10 cellular contexts compared by ENCODE assay signal in the genomic region with DNA sequence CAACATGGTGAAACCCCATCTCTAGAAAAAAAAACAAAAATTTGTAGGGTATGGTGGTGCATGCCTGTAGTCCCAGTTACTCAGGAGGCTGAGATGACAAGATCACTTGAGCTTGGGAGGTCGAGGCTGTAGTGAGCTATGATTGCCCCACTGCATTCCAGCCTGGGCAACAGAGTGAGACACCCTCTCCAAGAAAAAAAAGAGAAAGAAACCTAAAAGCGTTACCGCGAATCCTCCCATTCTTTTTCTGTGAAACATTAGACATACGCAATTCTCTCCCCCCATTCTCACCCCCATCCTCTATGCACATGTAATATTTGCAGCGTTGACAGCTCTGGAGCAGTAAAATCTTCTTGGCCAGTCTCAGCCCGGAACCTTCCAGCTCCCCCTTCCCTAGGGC. TPM values are rescaled to one million over a fixed set of nuclear protein-coding genes. Genes with fewer than 3 reads are reported as not detected.
A peak's percentile ranks its signal among the peaks of the same experiment; 100 is the strongest.
DNase-seq lines count a peak whose midpoint lies in the region; ATAC-seq, FAIRE-seq and TF ChIP-seq lines count a peak whose summit lies in the region.
"Had no signal": no experiment of that assay in that cellular context is flagged by ENCODE, and none has a peak within 500 bp of the region (broad histone marks: within the 10 kb centered on the region; RNA-seq: fewer than 3 reads in every experiment).

No MANE protein-coding gene starts in this region.

- dilution Hi-C loops in endothelial cell of umbilical vein (cut with MboI; ENCODE audit: extremely low pct_ligation_motif_present, low sequenced_read_pairs): no loop called here

- no peak for ATAC-seq in HG02840 (IDR thresholded peaks at IDR 0.05; ENCODE audit: low FRiP score, unreplicated experiment)
- no peak for ATAC-seq in left lung
- ATAC-seq in HG03196 (IDR thresholded peaks at IDR 0.05; ENCODE audit: unreplicated experiment): no peak

- no peaks in the 10 kb centered on the region for H3K9me3 Mint-ChIP-seq in neural progenitor cell

- H3K4me2 ChIP-seq in OCI-LY1 (ENCODE audit: low read length): peak overlapping the region; percentile 66; the same call in 1 of the 2 replicates
- peak overlapping the region; percentile 96 for H3K4me2 ChIP-seq in endothelial cell of umbilical vein (ENCODE audit: insufficient read depth, low read length)
- H3K4me2 ChIP-seq in neural progenitor cell: peak overlapping the region; percentile 88

- peak overlapping the region; percentile 64 for H3K4me3 ChIP-seq in AG04449 (ENCODE audit: low read depth, low read length)
- H3K4me3 ChIP-seq in OCI-LY1 (ENCODE audit: low read depth, low read length, poor library complexity, severe bottlenecking): peak overlapping the region; percentile 77
- H3K4me3 ChIP-seq in endothelial cell of umbilical vein (replicated peaks in 1 of 3; ENCODE audit: insufficient read depth in 1 of 3, low read depth in 1 of 3, low read length in 3 of 3): no peak overlapping the region
- H3K4me3 ChIP-seq in neural progenitor cell: peak overlapping the region; percentile 68
- no peak overlapping the region for H3K4me3 ChIP-seq in left lung

- H3K4me1 ChIP-seq in OCI-LY1 (ENCODE audit: insufficient read depth, low read length, severe bottlenecking): peaks cover 44% of the 10 kb centered on the region
- H3K4me1 ChIP-seq in endothelial cell of umbilical vein (ENCODE audit: control insufficient read depth, extremely low read depth, insufficient read depth, low read length): peaks cover 18% of the 10 kb centered on the region
- peaks cover 38% of the 10 kb centered on the region for H3K4me1 ChIP-seq in neural progenitor cell
- peaks cover 7 to 32% of the 10 kb centered on the region in 2 donors for H3K4me1 ChIP-seq in left lung

- H3K9ac ChIP-seq in OCI-LY1 (ENCODE audit: low read length) (peak overlapping the region; percentile 74; the same call in 1 of the 2 replicates), endothelial cell of umbilical vein (replicated peaks; ENCODE audit: extremely low read depth, insufficient read depth, low read length) (peak overlapping the region; percentile 20), neural progenitor cell (no peak overlapping the region)

- no peaks in the 10 kb centered on the region for H3K9me3 ChIP-seq in OCI-LY1 (ENCODE audit: low read length)
- H3K9me3 ChIP-seq in endothelial cell of umbilical vein (replicated peaks; ENCODE audit: control insufficient read depth, insufficient read depth, low read length): no peaks in the 10 kb centered on the region
- no peaks in the 10 kb centered on the region for H3K9me3 ChIP-seq in neural progenitor cell (ENCODE audit: low read depth)
- no peaks in the 10 kb centered on the region for H3K9me3 ChIP-seq in left lung

- POLR2A ChIA-PET in AG04449 (lab: Yijun Ruan, JAX) (interaction anchor here (0.6 to 1.2 kb wide), 2 partner anchors 20 to 81 kb away, joined by 3 to 5 read pairs; a partner anchor contains a TSS), endothelial cell of umbilical vein (lab: Charles Lee) (no interaction called here)

- H3K27me3 ChIP-seq in OCI-LY1 (ENCODE audit: insufficient read depth, low read length): no peaks in the 10 kb centered on the region
- peaks cover 20 to 26% of the 10 kb centered on the region in 2 experiments for H3K27me3 ChIP-seq in endothelial cell of umbilical vein (ENCODE audit: control insufficient read depth in 2 of 2, insufficient read depth in 2 of 2, low read length in 2 of 2)
- peaks cover 16% of the 10 kb centered on the region for H3K27me3 ChIP-seq in neural progenitor cell
- peaks cover 18 to 86% of the 10 kb centered on the region in 2 donors for H3K27me3 ChIP-seq in left lung

- no peaks in the 10 kb centered on the region for H3K79me2 ChIP-seq in OCI-LY1 (ENCODE audit: insufficient read depth, low read length)
- H3K79me2 ChIP-seq in endothelial cell of umbilical vein (ENCODE audit: control insufficient read depth, insufficient read depth, low read length): no peaks in the 10 kb centered on the region
- peaks cover 45% of the 10 kb centered on the region for H3K79me2 ChIP-seq in neural progenitor cell (ENCODE audit: low read depth)

- H3K9me2 ChIP-seq in OCI-LY1 (ENCODE audit: low read depth, low read length): no peaks in the 10 kb centered on the region

- H3K27ac ChIP-seq in OCI-LY1 (ENCODE audit: low read depth, low read length, poor library complexity, severe bottlenecking) (no peak overlapping the region), endothelial cell of umbilical vein (ENCODE audit: insufficient read depth, low read depth, low read length) (no peak overlapping the region), neural progenitor cell (no peak overlapping the region), left lung (peak overlapping the region in 1 of 2 donors; percentile 23)

- H3K36me3 ChIP-seq in OCI-LY1 (ENCODE audit: insufficient read depth, low read length) (no peaks in the 10 kb centered on the region), endothelial cell of umbilical vein (ENCODE audit: control insufficient read depth in 2 of 2, extremely low read depth in 1 of 2, insufficient read depth in 2 of 2, low read length in 2 of 2) (no peaks in the 10 kb centered on the region), neural progenitor cell (no peaks in the 10 kb centered on the region), left lung (no peaks in the 10 kb centered on the region)

- DNase-seq in AG04449 (ENCODE audit: low read depth, low spot score) (no peak), endothelial cell of umbilical vein (ENCODE audit: low read depth, low spot score) (no peak), neural progenitor cell (ENCODE audit: low spot score) (no peak), left lung (no peak), KBM-7 (no peak)
- DNase-seq: DMS153; stimulated activated CD4-positive, alpha-beta T cell treated with anti-CD3 and anti-CD28 coated beads, Interleukin-4, amount 100 ng/mL, for 24 hours had no signal

- peak overlapping the region; percentile 98 for H3K4me3 Mint-ChIP-seq in neural progenitor cell

- intact Hi-C loops in endothelial cell of umbilical vein (cut with micrococcal nuclease) (loop anchor here (1.0 kb wide), 1 partner anchor 237 kb away; no protein-coding TSS in a partner anchor), left lung (cut with DNase I) (no loop called here)

- peaks cover 8% of the 10 kb centered on the region for H3K36me3 Mint-ChIP-seq in neural progenitor cell

- H3K27me3 Mint-ChIP-seq in neural progenitor cell (ENCODE audit: insufficient read depth, low read depth): peaks cover 7% of the 10 kb centered on the region

- no TSS peak for BruUV-seq in endothelial cell of umbilical vein (replicated peaks; lab: Mats Ljungman, UMichigan)

- CTCF ChIA-PET in AG04449 (lab: Yijun Ruan, JAX) (interaction anchor here (0.6 to 6.1 kb wide), 25 partner anchors 9 to 439 kb away, joined by 3 to 115 read pairs (median 4); no protein-coding TSS in a partner anchor), endothelial cell of umbilical vein (lab: Charles Lee) (interaction anchor here (0.8 to 2.4 kb wide), 9 partner anchors 9 to 246 kb away, joined by 3 to 44 read pairs (median 3); a partner anchor contains a TSS)

- H4K20me1 ChIP-seq in OCI-LY1 (ENCODE audit: insufficient read depth, low read length): no peaks in the 10 kb centered on the region
- H4K20me1 ChIP-seq in endothelial cell of umbilical vein (replicated peaks; ENCODE audit: control insufficient read depth, extremely low read depth, insufficient read depth, low read length): no peaks in the 10 kb centered on the region
- peaks cover 31% of the 10 kb centered on the region for H4K20me1 ChIP-seq in neural progenitor cell (ENCODE audit: low read depth)

- TF ChIP-seq POLR2A in endothelial cell of umbilical vein (IDR thresholded peaks at IDR 0.05; ENCODE audit: low read depth, low read length): no peak

- H3K27ac Mint-ChIP-seq in neural progenitor cell: peak overlapping the region; percentile 96

- in situ Hi-C loops in KBM-7 (cut with MboI; ENCODE audit: low pct_unique_long_range_greater_than_20kb, low sequenced_read_pairs): no loop called here

- no peaks in the 10 kb centered on the region for H3K9me1 ChIP-seq in endothelial cell of umbilical vein (replicated peaks; ENCODE audit: control insufficient read depth, extremely low read depth, insufficient read depth, low read length)

- FAIRE-seq in endothelial cell of umbilical vein (lab: Jason Lieb, UNC): no peak

- no peaks in the 10 kb centered on the region for H3F3A ChIP-seq in OCI-LY1 (ENCODE audit: insufficient read depth, low read length)
- peaks cover 58% of the 10 kb centered on the region for H3F3A ChIP-seq in neural progenitor cell (ENCODE audit: low read depth)

- peaks cover 74% of the 10 kb centered on the region for H3K4me1 Mint-ChIP-seq in neural progenitor cell

- TF ChIP-seq CTCF in AG04449 (IDR thresholded peaks at IDR 0.05; ENCODE audit: insufficient read depth, low read length, missing control alignments) (no peak), OCI-LY1 (IDR thresholded peaks at IDR 0.05; ENCODE audit: low read length) (no peak), endothelial cell of umbilical vein (IDR thresholded peaks at IDR 0.05; ENCODE audit: extremely low read depth in 1 of 2, insufficient read depth in 1 of 2, low read depth in 1 of 2, low read length in 2 of 2) (no peak), neural progenitor cell (IDR thresholded peaks at IDR 0.05) (no peak), left lung (IDR thresholded peaks at IDR 0.05) (no peak)

- H2AFZ ChIP-seq in OCI-LY1 (ENCODE audit: low read length) (no peak overlapping the region), endothelial cell of umbilical vein (ENCODE audit: low read depth, low read length) (peak overlapping the region; percentile 89), neural progenitor cell (replicated peaks) (peak overlapping the region; percentile 12)

RNA-seq across cellular contexts. Expression of a gene that starts 2.1 kb away (rescaled TPM):
- total RNA-seq in endothelial cell of umbilical vein: 2.0 and 3.8 TPM in 2 replicates
- polyA plus RNA-seq in endothelial cell of umbilical vein: 0.78 and 0.86 TPM in 2 replicates
- 0.90 and 1.2 TPM in 2 replicates for polyA plus RNA-seq in endothelial cell of umbilical vein (2011; cell fraction: cytosol; rRNA removed)
- polyA plus RNA-seq in endothelial cell of umbilical vein (2011; cell fraction: nucleus; rRNA removed): 2.9 and 3.7 TPM in 2 replicates
- polyA plus RNA-seq in endothelial cell of umbilical vein (2012): 1.3 and 1.6 TPM in 2 replicates
- 4.4 and 6.7 TPM in 2 replicates for polyA minus RNA-seq in endothelial cell of umbilical vein
- polyA minus RNA-seq in endothelial cell of umbilical vein (2011; cell fraction: cytosol; rRNA and poly(A)+ RNA removed): 3.0 TPM
- polyA minus RNA-seq in endothelial cell of umbilical vein (2011; cell fraction: nucleus; rRNA and poly(A)+ RNA removed): 1.5 and 1.9 TPM in 2 replicates
- 9.2 and 12.0 TPM in 2 replicates for total RNA-seq in neural progenitor cell (ENCODE audit: low replicate concordance)
- 1 to 10 TPM; 4.9 to 5.0 TPM for total RNA-seq in left lung

RNA-seq across cellular contexts. Expression of a gene that starts 20.3 kb away (rescaled TPM):
- total RNA-seq in endothelial cell of umbilical vein (25.9 and 29.6 TPM in 2 replicates), neural progenitor cell (ENCODE audit: low replicate concordance) (32.7 and 51.7 TPM in 2 replicates), left lung (10 to 100 TPM; 28.7 to 36.4 TPM)
- polyA plus RNA-seq in endothelial cell of umbilical vein: 38.2 and 43.1 TPM in 2 replicates
- 31.1 and 35.2 TPM in 2 replicates for polyA plus RNA-seq in endothelial cell of umbilical vein (2011; cell fraction: cytosol; rRNA removed)
- 29.5 and 33.9 TPM in 2 replicates for polyA plus RNA-seq in endothelial cell of umbilical vein (2011; cell fraction: nucleus; rRNA removed)
- polyA plus RNA-seq in endothelial cell of umbilical vein (2012): 26.3 and 29.7 TPM in 2 replicates
- polyA minus RNA-seq in endothelial cell of umbilical vein: 42.3 and 47.9 TPM in 2 replicates
- polyA minus RNA-seq in endothelial cell of umbilical vein (2011; cell fraction: cytosol; rRNA and poly(A)+ RNA removed): 51.9 TPM
- polyA minus RNA-seq in endothelial cell of umbilical vein (2011; cell fraction: nucleus; rRNA and poly(A)+ RNA removed): 41.2 and 59.1 TPM in 2 replicates

Comparison
In these comparisons a context has a peak if more than half of its experiments do, and no peak if none do; other contexts are left out.
1. H3K4me3 ChIP-seq: peak in AG04449 (single experiment), OCI-LY1 (single experiment) and neural progenitor cell (single experiment); none in endothelial cell of umbilical vein (0 of 3) and left lung (0 of 2).
2. Peak in every context shown above with its lines, with median percentiles within 50 percentile points of each other: H3K4me2 ChIP-seq.